In genomic region chr13:112250788-112251445, GRCh38 we compare ENCODE assay signal across 17 cellular contexts.
"Had no signal": no experiment of that assay in that cellular context is flagged by ENCODE, and none has a peak within 500 bp of the region (broad histone marks: within the 10 kb centered on the region; RNA-seq: fewer than 3 reads in every experiment).

No MANE protein-coding gene starts in this region.

- H3K9me3 Mint-ChIP-seq: activated naive CD8-positive, alpha-beta T cell treated with anti-CD3 and anti-CD28 coated beads, Interleukin-2, amount 50 U/mL, for 24 hours; effector memory CD8-positive, alpha-beta T cell; nephron progenitor cell; T-cell; WTC11 had no signal

- H3K4me3 Mint-ChIP-seq: activated naive CD8-positive, alpha-beta T cell treated with anti-CD3 and anti-CD28 coated beads, Interleukin-2, amount 50 U/mL, for 24 hours; effector memory CD8-positive, alpha-beta T cell; memory B cell; nephron progenitor cell; T-cell; WTC11 had no signal

- ATAC-seq: activated naive CD8-positive, alpha-beta T cell treated with anti-CD3 and anti-CD28 coated beads, Interleukin-2, amount 50 U/mL, for 24 hours; effector memory CD8-positive, alpha-beta T cell; gastrocnemius medialis; left ventricle myocardium superior; T-cell had no signal

- H3K36me3 Mint-ChIP-seq: memory B cell, T-cell, WTC11 had no signal

- DNase-seq: activated naive CD4-positive, alpha-beta T cell treated with anti-CD3 and anti-CD28 coated beads, Interleukin-2, amount 50 U/mL, for 16 hours; activated naive CD8-positive, alpha-beta T cell treated with anti-CD3 and anti-CD28 coated beads, Interleukin-2, amount 50 U/mL, for 24 hours; activated T-cell treated with anti-CD3 and anti-CD28 coated beads for 4 hours; effector memory CD8-positive, alpha-beta T cell; esophagus squamous epithelium; gastrocnemius medialis; hippocampal formation; left ventricle myocardium superior; nephron progenitor cell; retina; stimulated activated CD4-positive, alpha-beta T cell treated with anti-CD3 and anti-CD28 coated beads, Interleukin-4, amount 100 ng/mL, for 24 hours; stimulated activated naive CD4-positive, alpha-beta T cell treated with Interleukin-2 at 50 U/mL for 16 hours; T-cell had no signal

- H3K27me3 ChIP-seq: cardiac muscle cell, esophagus squamous epithelium, gastrocnemius medialis had no signal

- H3K4me3 ChIP-seq: cardiac muscle cell, esophagus squamous epithelium, gastrocnemius medialis had no signal

- H3K36me3 ChIP-seq: cardiac muscle cell, esophagus squamous epithelium, gastrocnemius medialis had no signal

- H3K27ac ChIP-seq: cardiac muscle cell, esophagus squamous epithelium, gastrocnemius medialis had no signal

- H3K27ac Mint-ChIP-seq: activated naive CD8-positive, alpha-beta T cell treated with anti-CD3 and anti-CD28 coated beads, Interleukin-2, amount 50 U/mL, for 24 hours; effector memory CD8-positive, alpha-beta T cell; memory B cell; nephron progenitor cell; progenitor cell of endocrine pancreas; T-cell; WTC11 had no signal

- H3K4me1 ChIP-seq: esophagus squamous epithelium, gastrocnemius medialis had no signal

- H3K4me1 Mint-ChIP-seq: activated naive CD8-positive, alpha-beta T cell treated with anti-CD3 and anti-CD28 coated beads, Interleukin-2, amount 50 U/mL, for 24 hours; memory B cell; T-cell had no signal

- H3K9me3 ChIP-seq: esophagus squamous epithelium, gastrocnemius medialis had no signal

- H3K27me3 Mint-ChIP-seq: activated naive CD8-positive, alpha-beta T cell treated with anti-CD3 and anti-CD28 coated beads, Interleukin-2, amount 50 U/mL, for 24 hours had no signal
